In the genomic region with DNA sequence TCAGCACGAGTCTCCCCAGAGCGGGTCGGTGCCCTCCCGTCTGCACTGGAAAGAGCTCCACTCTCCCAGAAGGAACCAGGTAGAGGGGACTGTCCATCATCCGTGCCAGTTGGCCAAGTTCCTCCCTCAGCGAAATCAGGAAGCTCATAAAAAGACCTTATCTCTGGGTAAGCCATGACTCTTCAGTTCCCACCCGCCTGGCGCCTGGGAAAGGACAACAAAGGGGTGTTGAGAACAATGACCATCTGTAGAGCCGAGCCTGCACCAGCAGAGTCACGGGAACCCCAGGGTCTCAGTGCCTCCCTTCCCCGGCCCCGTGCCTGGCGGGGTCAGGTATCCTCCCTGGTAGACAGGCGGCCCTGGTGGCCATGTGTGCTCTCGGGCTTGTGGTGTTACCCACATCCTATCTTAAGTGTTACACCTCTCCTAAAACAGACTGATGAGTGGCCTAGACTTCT, we compare ENCODE assay signal across 15 cellular contexts.
DNase-seq lines count a peak whose midpoint lies in the region; TF ChIP-seq lines count a peak whose summit lies in the region.
"Had no signal": no experiment of that assay in that cellular context is flagged by ENCODE, and none has a peak within 500 bp of the region (broad histone marks: within the 10 kb centered on the region; RNA-seq: fewer than 3 reads in every experiment).

No MANE protein-coding gene starts in this region.

- H3K27me3 Mint-ChIP-seq in endodermal cell (ENCODE audit: insufficient read depth), result peaks cover 1% of the 10 kb centered on the region

- no peak overlapping the region for H3K9ac ChIP-seq in endodermal cell (ENCODE audit: extremely low read depth, low read length, poor library complexity, severe bottlenecking)
- no peak overlapping the region for H3K9ac ChIP-seq in parathyroid adenoma

- H3K27ac ChIP-seq in HEK293 (ENCODE audit: extremely low read depth, low read depth, low read length) (no peak overlapping the region), endodermal cell (ENCODE audit: low read depth, low read length) (no peak overlapping the region), parathyroid adenoma (no peak overlapping the region)
- H3K27ac ChIP-seq: gastrocnemius medialis, lower lobe of right lung had no signal

- no peaks in the 10 kb centered on the region for H3K36me3 Mint-ChIP-seq in endodermal cell (ENCODE audit: low read depth)

- POLR2A ChIA-PET in HEK293 (lab: Yijun Ruan, JAX), result no interaction called here

- H3K36me3 ChIP-seq in HEK293 (ENCODE audit: control insufficient read depth in 2 of 2, insufficient read depth in 1 of 2, low read length in 2 of 2) (no peaks in the 10 kb centered on the region), endodermal cell (ENCODE audit: control insufficient read depth, insufficient read depth, low read length) (no peaks in the 10 kb centered on the region), parathyroid adenoma (ENCODE audit: control insufficient read depth, insufficient read depth, low read length) (no peaks in the 10 kb centered on the region)
- H3K36me3 ChIP-seq: gastrocnemius medialis, lower lobe of right lung had no signal

- DNase-seq in OCI-M1 (lab: John Stamatoyannopoulos, UW), result peak; percentile 36
- DNase-seq in endodermal cell, result peak; percentile 77
- no peak for DNase-seq in AG08396 (ENCODE audit: low spot score)
- no peak for DNase-seq in foreskin fibroblast
- no peak for DNase-seq in germinal center (ENCODE audit: low spot score)
- no peak for DNase-seq in effector CD8-positive, alpha-beta T cell (lab: John Stamatoyannopoulos, UW)
- DNase-seq: activated CD4-positive, alpha-beta T cell treated with anti-CD3 and anti-CD28 coated beads for 48 hours; activated effector memory CD4-positive, alpha-beta T cell treated with anti-CD3 and anti-CD28 coated beads, Interleukin-2, amount 50 U/mL, for 16 hours; gastrocnemius medialis; lower lobe of right lung; NCI-H345; SIG-M5; stimulated activated CD4-positive, alpha-beta T cell treated with anti-CD3 and anti-CD28 coated beads, Interleukin-4, amount 100 ng/mL, for 24 hours had no signal

- no peak overlapping the region for H3K4me2 ChIP-seq in parathyroid adenoma (ENCODE audit: low read length)

- H3K9me3 Mint-ChIP-seq in endodermal cell, result peaks cover 2% of the 10 kb centered on the region

- peak overlapping the region; percentile 5 for H2AFZ ChIP-seq in parathyroid adenoma

- no peaks in the 10 kb centered on the region for H3K27me3 ChIP-seq in endodermal cell (ENCODE audit: control insufficient read depth, insufficient read depth, low read length, poor library complexity, severe bottlenecking)
- H3K27me3 ChIP-seq in parathyroid adenoma (ENCODE audit: control insufficient read depth, insufficient read depth, low read length), result no peaks in the 10 kb centered on the region
- H3K27me3 ChIP-seq: gastrocnemius medialis had no signal

- H3K4me1 ChIP-seq in HEK293 (ENCODE audit: control insufficient read depth, insufficient read depth, low read length) (0 out of 2 replicates have a peak, but pooled peaks cover 3% of the 10 kb centered on the region), endodermal cell (ENCODE audit: control insufficient read depth, insufficient read depth, low read length) (peaks cover 4% of the 10 kb centered on the region), parathyroid adenoma (peaks cover 10% of the 10 kb centered on the region)
- H3K4me1 ChIP-seq: lower lobe of right lung had no signal

- TF ChIP-seq CTCF in HEK293 (tag by site-specific recombination; IDR thresholded peaks at IDR 0.05) (no peak), endodermal cell (conservative IDR thresholded peaks at IDR 0.05) (no peak), parathyroid adenoma (IDR thresholded peaks at IDR 0.05) (no peak), foreskin fibroblast (IDR thresholded peaks at IDR 0.05; ENCODE audit: low read depth, low read length) (no peak)

- H3K4me3 ChIP-seq in HEK293 (ENCODE audit: low read depth, low read length) (no peak overlapping the region), endodermal cell (ENCODE audit: low read length) (no peak overlapping the region), parathyroid adenoma (ENCODE audit: low read depth, low read length) (no peak overlapping the region), foreskin fibroblast (ENCODE audit: low read depth in 1 of 2, low read length in 2 of 2) (no peak overlapping the region)
- H3K4me3 ChIP-seq: gastrocnemius medialis, lower lobe of right lung had no signal

- no peaks in the 10 kb centered on the region for H3K79me2 ChIP-seq in parathyroid adenoma

- peak overlapping the region; percentile 81 for H3K27ac Mint-ChIP-seq in endodermal cell

- CTCF ChIA-PET in HEK293 (lab: Yijun Ruan, JAX), result no interaction called here

- H3K4me3 Mint-ChIP-seq in endodermal cell, result no peak overlapping the region

- 89 to 95% methylated on average over 6 to 15 of the region's 15 CpGs for WGBS in endodermal cell (ENCODE audit: insufficient coverage in 1 of 2, insufficient read length in 1 of 2), 2 experiments

- H3K4me1 Mint-ChIP-seq in endodermal cell, result peaks cover 32% of the 10 kb centered on the region

- H3K9me3 ChIP-seq in HEK293 (ENCODE audit: control insufficient read depth, insufficient read depth, low read depth, low read length) (no peaks in the 10 kb centered on the region), endodermal cell (ENCODE audit: control insufficient read depth, low read length) (no peaks in the 10 kb centered on the region), parathyroid adenoma (ENCODE audit: control insufficient read depth, low read length) (no peaks in the 10 kb centered on the region)
- H3K9me3 ChIP-seq: gastrocnemius medialis, lower lobe of right lung had no signal

TF ChIP-seq in HEK293, 187 proteins besides CTCF, POLR2A, EP300 and RAD21 (continues in another document):
- TF ChIP-seq ZNF248 (tag by site-specific recombination; IDR thresholded peaks at IDR 0.05), result no peak
- TF ChIP-seq, protein P1, sequence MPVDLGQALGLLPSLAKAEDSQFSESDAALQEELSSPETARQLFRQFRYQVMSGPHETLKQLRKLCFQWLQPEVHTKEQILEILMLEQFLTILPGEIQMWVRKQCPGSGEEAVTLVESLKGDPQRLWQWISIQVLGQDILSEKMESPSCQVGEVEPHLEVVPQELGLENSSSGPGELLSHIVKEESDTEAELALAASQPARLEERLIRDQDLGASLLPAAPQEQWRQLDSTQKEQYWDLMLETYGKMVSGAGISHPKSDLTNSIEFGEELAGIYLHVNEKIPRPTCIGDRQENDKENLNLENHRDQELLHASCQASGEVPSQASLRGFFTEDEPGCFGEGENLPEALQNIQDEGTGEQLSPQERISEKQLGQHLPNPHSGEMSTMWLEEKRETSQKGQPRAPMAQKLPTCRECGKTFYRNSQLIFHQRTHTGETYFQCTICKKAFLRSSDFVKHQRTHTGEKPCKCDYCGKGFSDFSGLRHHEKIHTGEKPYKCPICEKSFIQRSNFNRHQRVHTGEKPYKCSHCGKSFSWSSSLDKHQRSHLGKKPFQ (tag by site-specific recombination; IDR thresholded peaks at IDR 0.05), result peak; percentile 91
- no peak for TF ChIP-seq KLF16 (tag by site-specific recombination; IDR thresholded peaks at IDR 0.05)
- no peak for TF ChIP-seq ZSCAN16 (tag by site-specific recombination; IDR thresholded peaks at IDR 0.05)
- TF ChIP-seq ZXDB (tag by site-specific recombination; IDR thresholded peaks at IDR 0.05), result no peak
- peak; percentile 90 for TF ChIP-seq ZIC2 (tag by site-specific recombination; IDR thresholded peaks at IDR 0.05)
- no peak for TF ChIP-seq ZNF140 (tag by site-specific recombination; IDR thresholded peaks at IDR 0.05)
- TF ChIP-seq SP7 (tag by site-specific recombination; IDR thresholded peaks at IDR 0.05), result peak; percentile 39; the same call in 1 of the 2 replicates
- no peak for TF ChIP-seq ZFHX2 (tag by site-specific recombination; conservative IDR thresholded peaks at IDR 0.05)
- no peak for TF ChIP-seq ZNF221 (tag by site-specific recombination; IDR thresholded peaks at IDR 0.05; ENCODE audit: borderline replicate concordance)
- TF ChIP-seq TRIM28 (IDR thresholded peaks at IDR 0.05; ENCODE audit: borderline replicate concordance, low read length), result peak; percentile 77
- TF ChIP-seq, protein P2, sequence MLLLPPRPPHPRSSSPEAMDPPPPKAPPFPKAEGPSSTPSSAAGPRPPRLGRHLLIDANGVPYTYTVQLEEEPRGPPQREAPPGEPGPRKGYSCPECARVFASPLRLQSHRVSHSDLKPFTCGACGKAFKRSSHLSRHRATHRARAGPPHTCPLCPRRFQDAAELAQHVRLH (tag by site-specific recombination; IDR thresholded peaks at IDR 0.05), result no peak
- TF ChIP-seq ZNF510 (tag by site-specific recombination; IDR thresholded peaks at IDR 0.05; ENCODE audit: insufficient replicate concordance), result no peak
- TF ChIP-seq, protein P3, sequence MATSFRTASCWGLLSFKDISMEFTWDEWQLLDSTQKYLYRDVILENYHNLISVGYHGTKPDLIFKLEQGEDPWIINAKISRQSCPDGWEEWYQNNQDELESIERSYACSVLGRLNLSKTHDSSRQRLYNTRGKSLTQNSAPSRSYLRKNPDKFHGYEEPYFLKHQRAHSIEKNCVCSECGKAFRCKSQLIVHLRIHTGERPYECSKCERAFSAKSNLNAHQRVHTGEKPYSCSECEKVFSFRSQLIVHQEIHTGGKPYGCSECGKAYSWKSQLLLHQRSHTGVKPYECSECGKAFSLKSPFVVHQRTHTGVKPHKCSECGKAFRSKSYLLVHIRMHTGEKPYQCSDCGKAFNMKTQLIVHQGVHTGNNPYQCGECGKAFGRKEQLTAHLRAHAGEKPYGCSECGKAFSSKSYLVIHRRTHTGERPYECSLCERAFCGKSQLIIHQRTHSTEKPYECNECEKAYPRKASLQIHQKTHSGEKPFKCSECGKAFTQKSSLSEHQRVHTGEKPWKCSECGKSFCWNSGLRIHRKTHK (tag by site-specific recombination; IDR thresholded peaks at IDR 0.05), result no peak
- TF ChIP-seq ZNF624 (tag by site-specific recombination; IDR thresholded peaks at IDR 0.05), result no peak
- TF ChIP-seq YY2 (tag by site-specific recombination; IDR thresholded peaks at IDR 0.05), result no peak
- no peak for TF ChIP-seq MYNN (tag by site-specific recombination; IDR thresholded peaks at IDR 0.05; ENCODE audit: borderline replicate concordance)
- no peak for TF ChIP-seq ZFP41 (tag by site-specific recombination; IDR thresholded peaks at IDR 0.05; ENCODE audit: borderline replicate concordance)
- no peak for TF ChIP-seq ZNF785 (tag by site-specific recombination; IDR thresholded peaks at IDR 0.05)
- no peak for TF ChIP-seq ZBTB21 (tag by site-specific recombination; IDR thresholded peaks at IDR 0.05)
- TF ChIP-seq ZNF544 (tag by site-specific recombination; IDR thresholded peaks at IDR 0.05), result no peak
- no peak for TF ChIP-seq ZNF174 (tag by site-specific recombination; IDR thresholded peaks at IDR 0.05)
- TF ChIP-seq FEZF1 (tag by site-specific recombination; IDR thresholded peaks at IDR 0.05), result peak; percentile 93

Comparison
In these comparisons a context has a peak if more than half of its experiments do, and no peak if none do; other contexts are left out.
1. DNase-seq: peak in OCI-M1 (single experiment) and endodermal cell (single experiment); none in AG08396 (single experiment), foreskin fibroblast (0 of 2), germinal center (single experiment) and effector CD8-positive, alpha-beta T cell (single experiment).